12 cellular contexts compared by ENCODE assay signal in the genomic region with DNA sequence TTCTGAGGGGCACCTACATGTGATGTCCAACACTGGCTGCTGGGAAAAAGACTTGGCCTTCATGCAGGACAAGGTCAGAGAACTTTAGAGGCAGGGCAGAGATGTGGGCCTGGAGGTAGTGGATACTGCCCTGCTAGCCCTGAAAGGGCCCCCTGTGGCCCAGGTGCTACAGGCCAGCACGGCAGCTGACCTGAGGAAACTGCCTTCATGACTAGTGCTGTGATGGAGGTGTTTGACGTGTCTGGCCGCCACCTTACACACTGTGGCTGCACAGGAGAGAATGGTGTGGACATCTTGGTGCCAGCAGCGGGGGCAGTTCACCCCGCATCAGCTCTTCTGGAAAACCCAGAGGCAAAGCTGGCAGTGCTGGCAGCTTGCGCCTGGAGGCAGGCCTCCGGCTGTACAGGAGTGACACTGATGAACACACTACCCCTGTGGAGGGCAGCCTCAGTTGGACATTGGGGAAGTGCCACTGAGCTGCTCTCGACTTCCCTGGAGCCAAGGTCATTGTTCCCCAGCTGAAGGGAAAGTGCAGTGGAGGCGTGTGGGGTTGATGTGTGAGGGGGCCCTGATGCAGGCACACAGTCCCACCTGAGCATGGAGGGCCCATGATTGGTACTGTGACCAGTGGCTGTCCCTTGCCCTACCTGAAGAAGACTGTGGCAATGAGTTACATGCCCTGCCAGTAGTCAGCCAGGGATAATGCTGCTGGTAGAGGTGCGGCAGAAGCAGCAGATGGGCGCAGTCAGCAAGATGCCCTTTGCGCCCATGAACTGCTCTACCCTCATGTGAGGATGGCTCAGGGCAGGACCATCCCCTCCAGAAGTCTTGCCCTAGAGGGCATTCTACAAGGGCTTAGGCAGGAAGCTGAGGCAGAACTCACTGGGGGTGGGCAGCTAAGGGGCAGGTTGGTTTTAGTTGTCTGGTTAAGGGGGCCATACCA.
"Had no signal": no experiment of that assay in that cellular context is flagged by ENCODE, and none has a peak within 500 bp of the region (broad histone marks: within the 10 kb centered on the region; RNA-seq: fewer than 3 reads in every experiment).

No MANE protein-coding gene starts in this region.

- H3K27ac ChIP-seq: esophagus muscularis mucosa, tibial artery had no signal

- DNase-seq: activated CD4-positive, alpha-beta memory T cell treated with anti-CD3 and anti-CD28 coated beads, Interleukin-2, amount 10 ng/mL, durations not matched to agents 7 days and 5 days; activated CD4-positive, CD25-positive, alpha-beta regulatory T cell treated with anti-CD3 and anti-CD28 coated beads, Interleukin-2, amount 50 U/mL, for 72 hours; activated CD8-positive, alpha-beta memory T cell treated with anti-CD3 and anti-CD28 coated beads, Interleukin-2, amount 50 U/mL, for 4 hours; activated T-cell treated with anti-CD3 and anti-CD28 coated beads, Interleukin-2, amount 50 U/mL, for 72 hours; central memory CD4-positive, alpha-beta T cell; foreskin fibroblast; glutamatergic neuron; nephron progenitor cell; stimulated activated CD4-positive, alpha-beta T cell treated with anti-CD3 and anti-CD28 coated beads, Interleukin-2, amount 100 ng/mL, for 48 hours; stimulated activated CD8-positive, alpha-beta memory T cell treated with anti-CD3 and anti-CD28 coated beads, Interleukin-4, amount 100 ng/mL, for 48 hours; tibial artery had no signal

- ATAC-seq: activated T-cell treated with anti-CD3 and anti-CD28 coated beads, Interleukin-2, amount 50 U/mL, for 72 hours had no signal

- H3K4me3 ChIP-seq: esophagus muscularis mucosa, tibial artery had no signal

- H3K36me3 ChIP-seq: esophagus muscularis mucosa, tibial artery had no signal

- H3K4me1 ChIP-seq: esophagus muscularis mucosa, tibial artery had no signal

- H3K9me3 ChIP-seq: esophagus muscularis mucosa, tibial artery had no signal

- H3K27me3 ChIP-seq: esophagus muscularis mucosa, tibial artery had no signal
